ENCODE assay signal across 1 cellular context in the genomic region with DNA sequence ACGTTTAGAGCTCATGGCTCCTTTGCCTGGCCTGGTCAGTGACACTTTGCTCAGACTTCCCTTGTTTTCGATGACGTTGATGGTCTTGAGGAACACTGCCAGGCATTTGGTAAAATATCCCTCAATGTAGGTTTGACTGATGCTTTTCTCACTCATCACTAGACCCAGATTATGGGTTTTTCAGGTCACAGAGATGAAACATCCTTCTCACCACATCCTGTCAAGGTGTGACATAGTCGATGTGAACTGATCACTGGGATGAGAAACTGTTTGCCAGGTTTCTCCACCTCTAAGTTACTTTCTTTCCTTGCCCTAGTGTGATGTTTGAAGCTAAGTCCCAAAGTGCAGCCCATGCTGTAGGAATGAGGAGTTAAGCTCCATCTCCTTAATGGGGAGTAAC.
TF ChIP-seq lines count a peak whose summit lies in the region.

No MANE protein-coding gene starts in this region.

TF ChIP-seq in GM12878, 131 proteins besides CTCF, POLR2A, EP300 and RAD21 (continued from another document):
- TF ChIP-seq ZBED1 (IDR thresholded peaks at IDR 0.05; ENCODE audit: borderline replicate concordance) = no peak
